ENCODE assay signal across 7 cellular contexts in genomic region chr2:61887684-61888303, GRCh38. TPM values are rescaled to one million over a fixed set of nuclear protein-coding genes. Genes with fewer than 3 reads are reported as not detected.
A peak's percentile ranks its signal among the peaks of the same experiment; 100 is the strongest.
DNase-seq lines count a peak whose midpoint lies in the region; ATAC-seq and TF ChIP-seq lines count a peak whose summit lies in the region.

No MANE protein-coding gene starts in this region.

- peak; percentile 21 for DNase-seq in ELF-1 (ENCODE audit: low read depth, low spot score)
- no peak for DNase-seq in esophagus muscularis mucosa (ENCODE audit: extremely low spot score)
- DNase-seq in posterior vena cava (ENCODE audit: low spot score): no peak

- peaks cover 6 to 36% (median 20%) of the 10 kb centered on the region in 4 donors for H3K36me3 ChIP-seq in esophagus muscularis mucosa

- intact Hi-C loops in esophagus muscularis mucosa (cut with DNase I): loop anchor here (10.0 kb wide), 1 partner anchor 353 kb away; the partner anchor contains the start of gene XPO1
- intact Hi-C loops in posterior vena cava (cut with DNase I): no loop called here

- no peak for TF ChIP-seq POLR2A in esophagus muscularis mucosa (IDR thresholded peaks at IDR 0.05; ENCODE audit: low read depth)

- ATAC-seq in HG02943 (IDR thresholded peaks at IDR 0.05; ENCODE audit: low read depth, unreplicated experiment): peak; percentile 6
- ATAC-seq in HG03442 (IDR thresholded peaks at IDR 0.05; ENCODE audit: unreplicated experiment): no peak

- peak overlapping the region; percentile 92 to 99 (median 94) for H3K27ac ChIP-seq in esophagus muscularis mucosa (replicated peaks in 1 of 4)

- WGBS in esophagus muscularis mucosa: under 1% methylated on average over 20 of the region's 20 CpGs

- TF ChIP-seq EP300 in esophagus muscularis mucosa (IDR thresholded peaks at IDR 0.05): no peak

- no peaks in the 10 kb centered on the region for H3K27me3 Mint-ChIP-seq in nephron (ENCODE audit: low read depth)

- H3K27me3 ChIP-seq in esophagus muscularis mucosa: no peaks in the 10 kb centered on the region

- peaks cover 17 to 26% (median 20%) of the 10 kb centered on the region in 4 donors for H3K4me1 ChIP-seq in esophagus muscularis mucosa

- peak overlapping the region; percentile 98 to 100 (median 100) for H3K4me3 Mint-ChIP-seq in nephron

- TF ChIP-seq CTCF in WI38 (IDR thresholded peaks at IDR 0.05; ENCODE audit: low read depth, low read length) (no peak), esophagus muscularis mucosa (IDR thresholded peaks at IDR 0.05) (no peak), nephron (IDR thresholded peaks at IDR 0.05; ENCODE audit: unreplicated experiment in 3 of 3) (no peak)

- H3K9me3 Mint-ChIP-seq in nephron: no peaks in the 10 kb centered on the region

- H3K4me3 ChIP-seq in WI38 (ENCODE audit: low read depth, low read length): peak overlapping the region; percentile 84
- H3K4me3 ChIP-seq in esophagus muscularis mucosa: peak overlapping the region; percentile 68 to 85 (median 72)

- H3K36me3 Mint-ChIP-seq in nephron (ENCODE audit: low read depth): peaks cover 30% of the 10 kb centered on the region

- peak overlapping the region; percentile 99 to 100 (median 100) for H3K27ac Mint-ChIP-seq in nephron

- H3K9me3 ChIP-seq in esophagus muscularis mucosa: no peaks in the 10 kb centered on the region

- peaks cover 14% of the 10 kb centered on the region for H3K4me1 Mint-ChIP-seq in nephron

RNA-seq across cellular contexts. Expression of gene CCT4, which starts 0.7 kb away (rescaled TPM):
- total RNA-seq in esophagus muscularis mucosa (10 to 100 TPM; 74.4 to 86.8 (median 79.5) TPM), posterior vena cava (100 to 1,000 TPM in 1 of 2 donors, 10 to 100 TPM in 1; 86.9 to 113 TPM)

RNA-seq across cellular contexts. Expression of gene COMMD1, which starts 17.7 kb away (rescaled TPM):
- 10 to 100 TPM; 25.1 to 42.4 (median 37.2) TPM for total RNA-seq in esophagus muscularis mucosa
- 10 to 100 TPM; 33.0 to 35.1 TPM for total RNA-seq in posterior vena cava

RNA-seq across cellular contexts. Expression of gene FAM161A, which starts 33.9 kb away (rescaled TPM):
- total RNA-seq in esophagus muscularis mucosa (1 to 10 TPM in 3 of 4 donors, under 1 TPM in 1; 0.83 to 1.7 (median 1.3) TPM), posterior vena cava (1 to 10 TPM; 1.8 to 1.9 TPM)
